In genomic region chr2:9708683-9709538, GRCh38 we compare ENCODE assay signal across 8 cellular contexts.
DNase-seq lines count a peak whose midpoint lies in the region; ATAC-seq lines count a peak whose summit lies in the region.

No MANE protein-coding gene starts in this region.

- H3K27me3 Mint-ChIP-seq in activated CD4-positive, alpha-beta memory T cell treated with anti-CD3 and anti-CD28 coated beads for 36 hours: no peaks in the 10 kb centered on the region
- H3K27me3 Mint-ChIP-seq in stimulated activated naive CD8-positive, alpha-beta T cell treated with anti-CD3 and anti-CD28 coated beads, Interleukin-15, amount 100 ng/mL, for 72 hours: no peaks in the 10 kb centered on the region

- peak overlapping the region; percentile 93 for H3K27ac Mint-ChIP-seq in activated CD4-positive, alpha-beta memory T cell treated with anti-CD3 and anti-CD28 coated beads for 36 hours
- peak overlapping the region; percentile 19 to 69 for H3K27ac Mint-ChIP-seq in stimulated activated naive CD8-positive, alpha-beta T cell treated with anti-CD3 and anti-CD28 coated beads, Interleukin-15, amount 100 ng/mL, for 72 hours

- H3K4me3 Mint-ChIP-seq in activated CD4-positive, alpha-beta memory T cell treated with anti-CD3 and anti-CD28 coated beads for 36 hours: no peak overlapping the region
- H3K4me3 Mint-ChIP-seq in stimulated activated naive CD8-positive, alpha-beta T cell treated with anti-CD3 and anti-CD28 coated beads, Interleukin-15, amount 100 ng/mL, for 72 hours: no peak overlapping the region

- ATAC-seq in HG02885 (IDR thresholded peaks at IDR 0.05; ENCODE audit: poor library complexity, unreplicated experiment): peak; percentile 63
- ATAC-seq in stimulated activated naive CD8-positive, alpha-beta T cell treated with anti-CD3 and anti-CD28 coated beads, Interleukin-15, amount 100 ng/mL, for 72 hours: peak; percentile 64

- H3K9me3 Mint-ChIP-seq in activated CD4-positive, alpha-beta memory T cell treated with anti-CD3 and anti-CD28 coated beads for 36 hours: no peaks in the 10 kb centered on the region
- H3K9me3 Mint-ChIP-seq in stimulated activated naive CD8-positive, alpha-beta T cell treated with anti-CD3 and anti-CD28 coated beads, Interleukin-15, amount 100 ng/mL, for 72 hours: peaks cover 0 to 7% of the 10 kb centered on the region in 2 donors

- CTCF ChIA-PET in activated CD4-positive, alpha-beta memory T cell treated with anti-CD3 and anti-CD28 coated beads for 36 hours (lab: Charles Lee): interaction anchor here (0.7 to 1.6 kb wide), 9 partner anchors 16 to 101 kb away, joined by 3 to 6 read pairs (median 3); no protein-coding TSS in a partner anchor

- peaks cover 63% of the 10 kb centered on the region for H3K4me1 Mint-ChIP-seq in activated CD4-positive, alpha-beta memory T cell treated with anti-CD3 and anti-CD28 coated beads for 36 hours (ENCODE audit: low read depth)
- peaks cover 24% of the 10 kb centered on the region for H3K4me1 Mint-ChIP-seq in stimulated activated naive CD8-positive, alpha-beta T cell treated with anti-CD3 and anti-CD28 coated beads, Interleukin-15, amount 100 ng/mL, for 72 hours

- intact Hi-C loops in activated CD4-positive, alpha-beta memory T cell treated with anti-CD3 and anti-CD28 coated beads for 36 hours (cut with micrococcal nuclease): loop anchor here (1.0 to 5.0 kb wide), 8 partner anchors 29 to 413 kb away; partner anchors contain the start of gene RRM2
- intact Hi-C loops in head of caudate nucleus (cut with DNase I): no loop called here

- peak; percentile 39 to 45 (median 40) for DNase-seq in stimulated activated CD4-positive, alpha-beta T cell treated with anti-CD3 and anti-CD28 coated beads, Interleukin-12 subunit alpha, Interleukin-12 subunit beta, amount 100 ng/mL, for 48 hours (ENCODE audit: low read depth in 2 of 3, low spot score in 1 of 3)
- no peak for DNase-seq in stimulated activated CD4-positive, alpha-beta T cell treated with anti-CD3 and anti-CD28 coated beads, Interleukin-12 subunit alpha, Interleukin-12 subunit beta, amount 100 ng/mL, for 4 hours
- DNase-seq in activated CD4-positive, alpha-beta memory T cell treated with anti-CD3 and anti-CD28 coated beads for 36 hours: peak; percentile 80
- no peak for DNase-seq in stimulated activated naive CD8-positive, alpha-beta T cell treated with anti-CD3 and anti-CD28 coated beads, Interleukin-15, amount 100 ng/mL, for 72 hours
- no peak for DNase-seq in NCI-H2196 (lab: John Stamatoyannopoulos, UW; ENCODE audit: unreplicated experiment)
- DNase-seq in head of caudate nucleus: no peak
- no peak for DNase-seq in DMS 273 (lab: John Stamatoyannopoulos, UW; ENCODE audit: unreplicated experiment)

- POLR2A ChIA-PET in activated CD4-positive, alpha-beta memory T cell treated with anti-CD3 and anti-CD28 coated beads for 36 hours (lab: Charles Lee): interaction anchor here (0.7 to 2.0 kb wide), 15 partner anchors 16 to 153 kb away, joined by 3 to 26 read pairs (median 5); partner anchors contain the start of gene YWHAQ

- no peaks in the 10 kb centered on the region for H3K36me3 Mint-ChIP-seq in activated CD4-positive, alpha-beta memory T cell treated with anti-CD3 and anti-CD28 coated beads for 36 hours

Comparison
In these comparisons a context has a peak if more than half of its experiments do, and no peak if none do; other contexts are left out.
1. DNase-seq: peak in stimulated activated CD4-positive, alpha-beta T cell treated with anti-CD3 and anti-CD28 coated beads, Interleukin-12 subunit alpha, Interleukin-12 subunit beta, amount 100 ng/mL, for 48 hours (3 of 3) and activated CD4-positive, alpha-beta memory T cell treated with anti-CD3 and anti-CD28 coated beads for 36 hours (single experiment); none in stimulated activated CD4-positive, alpha-beta T cell treated with anti-CD3 and anti-CD28 coated beads, Interleukin-12 subunit alpha, Interleukin-12 subunit beta, amount 100 ng/mL, for 4 hours (single experiment), stimulated activated naive CD8-positive, alpha-beta T cell treated with anti-CD3 and anti-CD28 coated beads, Interleukin-15, amount 100 ng/mL, for 72 hours (0 of 2), NCI-H2196 (single experiment), head of caudate nucleus (0 of 42) and DMS 273 (single experiment).